1 cellular context compared by ENCODE assay signal in the genomic region with DNA sequence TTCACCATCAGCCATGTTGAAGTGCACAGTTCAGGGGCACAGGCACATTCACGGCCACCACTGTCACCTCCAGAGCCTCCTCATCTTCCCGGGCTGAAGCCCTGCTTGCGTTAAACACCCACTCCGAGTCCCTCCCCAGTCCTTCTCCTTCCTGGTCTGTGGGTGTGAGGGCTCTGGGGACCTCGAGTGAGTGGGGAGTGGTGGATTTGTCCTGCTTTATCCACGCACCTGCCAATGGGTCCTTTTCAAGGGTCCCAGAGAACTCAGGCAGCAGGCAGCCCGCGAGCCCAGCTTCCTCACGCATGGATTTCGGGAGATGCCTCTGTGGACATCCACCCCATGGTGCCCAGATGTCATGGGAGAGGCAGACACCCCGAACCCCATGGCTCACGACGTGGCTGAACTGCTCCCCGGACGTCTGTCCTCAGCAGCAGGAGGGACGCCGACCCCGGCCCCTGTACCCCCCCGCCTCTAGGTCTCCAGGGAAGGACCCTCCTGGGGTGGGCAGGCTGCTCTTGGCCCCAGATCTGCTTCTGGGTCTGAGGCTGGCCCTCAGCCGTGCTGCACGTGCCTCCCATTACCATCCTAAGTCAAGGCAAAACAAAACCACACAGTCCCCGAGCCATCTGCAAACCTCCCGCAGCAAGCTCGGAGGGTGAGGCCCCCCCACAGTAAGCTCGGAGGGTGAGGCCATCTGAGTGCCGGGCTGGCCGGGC.
TF ChIP-seq lines count a peak whose summit lies in the region.

No MANE protein-coding gene starts in this region.

TF ChIP-seq in HepG2, 621 proteins besides CTCF, POLR2A, EP300 and RAD21 (continues in another document):
- TF ChIP-seq, protein P1, sequence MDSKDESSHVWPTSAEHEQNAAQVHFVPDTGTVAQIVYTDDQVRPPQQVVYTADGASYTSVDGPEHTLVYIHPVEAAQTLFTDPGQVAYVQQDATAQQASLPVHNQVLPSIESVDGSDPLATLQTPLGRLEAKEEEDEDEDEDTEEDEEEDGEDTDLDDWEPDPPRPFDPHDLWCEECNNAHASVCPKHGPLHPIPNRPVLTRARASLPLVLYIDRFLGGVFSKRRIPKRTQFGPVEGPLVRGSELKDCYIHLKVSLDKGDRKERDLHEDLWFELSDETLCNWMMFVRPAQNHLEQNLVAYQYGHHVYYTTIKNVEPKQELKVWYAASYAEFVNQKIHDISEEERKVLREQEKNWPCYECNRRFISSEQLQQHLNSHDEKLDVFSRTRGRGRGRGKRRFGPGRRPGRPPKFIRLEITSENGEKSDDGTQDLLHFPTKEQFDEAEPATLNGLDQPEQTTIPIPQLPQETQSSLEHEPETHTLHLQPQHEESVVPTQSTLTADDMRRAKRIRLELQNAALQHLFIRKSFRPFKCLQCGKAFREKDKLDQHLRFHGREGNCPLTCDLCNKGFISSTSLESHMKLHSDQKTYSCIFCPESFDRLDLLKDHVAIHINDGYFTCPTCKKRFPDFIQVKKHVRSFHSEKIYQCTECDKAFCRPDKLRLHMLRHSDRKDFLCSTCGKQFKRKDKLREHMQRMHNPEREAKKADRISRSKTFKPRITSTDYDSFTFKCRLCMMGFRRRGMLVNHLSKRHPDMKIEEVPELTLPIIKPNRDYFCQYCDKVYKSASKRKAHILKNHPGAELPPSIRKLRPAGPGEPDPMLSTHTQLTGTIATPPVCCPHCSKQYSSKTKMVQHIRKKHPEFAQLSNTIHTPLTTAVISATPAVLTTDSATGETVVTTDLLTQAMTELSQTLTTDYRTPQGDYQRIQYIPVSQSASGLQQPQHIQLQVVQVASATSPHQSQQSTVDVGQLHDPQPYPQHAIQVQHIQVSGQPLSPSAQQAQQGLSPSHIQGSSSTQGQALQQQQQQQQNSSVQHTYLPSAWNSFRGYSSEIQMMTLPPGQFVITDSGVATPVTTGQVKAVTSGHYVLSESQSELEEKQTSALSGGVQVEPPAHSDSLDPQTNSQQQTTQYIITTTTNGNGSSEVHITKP (CRISPR knock-in tag; IDR thresholded peaks at IDR 0.05; ENCODE audit: low read depth): no peak
- TF ChIP-seq HCFC1 (IDR thresholded peaks at IDR 0.05; ENCODE audit: low read depth, low read length) (no peak), UBTF (CRISPR knock-in tag; IDR thresholded peaks at IDR 0.05) (peak; percentile 8; the same call in 1 of the 2 replicates), RBFOX2 (IDR thresholded peaks at IDR 0.05; ENCODE audit: low read depth, low read length) (peak; percentile 69), KLF12 (CRISPR knock-in tag; IDR thresholded peaks at IDR 0.05; ENCODE audit: borderline replicate concordance) (no peak), SMYD3 (CRISPR knock-in tag; IDR thresholded peaks at IDR 0.05) (peak; percentile 48; the same call in 1 of the 2 replicates), HNRNPLL (IDR thresholded peaks at IDR 0.05; ENCODE audit: low read depth, low read length, poor library complexity, severe bottlenecking) (peak; percentile 4), ZNF292 (CRISPR knock-in tag; IDR thresholded peaks at IDR 0.05; ENCODE audit: borderline replicate concordance, low read depth) (no peak), ELF3 (CRISPR knock-in tag; IDR thresholded peaks at IDR 0.05) (peak; percentile 40), ZNF557 (CRISPR knock-in tag; IDR thresholded peaks at IDR 0.05) (no peak), SMAD9 (CRISPR knock-in tag; IDR thresholded peaks at IDR 0.05) (no peak), HDAC6 (IDR thresholded peaks at IDR 0.05; ENCODE audit: low read depth, low read length) (no peak), KDM5A (IDR thresholded peaks at IDR 0.05; ENCODE audit: borderline replicate concordance, low read length) (no peak), ZFY (CRISPR knock-in tag; IDR thresholded peaks at IDR 0.05) (peak; percentile 20; the same call in 1 of the 2 replicates), FOXA1 (IDR thresholded peaks at IDR 0.05) (no peak), FOXA1 (CRISPR knock-in tag; IDR thresholded peaks at IDR 0.05) (peak; percentile 2; the same call in 1 of the 2 replicates), IKZF1 (IDR thresholded peaks at IDR 0.05) (no peak), ADNP (CRISPR knock-in tag; IDR thresholded peaks at IDR 0.05) (no peak), ZNF367 (CRISPR knock-in tag; IDR thresholded peaks at IDR 0.05; ENCODE audit: borderline replicate concordance) (no peak), GLI4 (CRISPR knock-in tag; IDR thresholded peaks at IDR 0.05; ENCODE audit: borderline replicate concordance) (no peak), ZNF598 (CRISPR knock-in tag; IDR thresholded peaks at IDR 0.05; ENCODE audit: borderline replicate concordance) (no peak), CEBPG (CRISPR knock-in tag; IDR thresholded peaks at IDR 0.05) (no peak)
- TF ChIP-seq, protein P2, sequence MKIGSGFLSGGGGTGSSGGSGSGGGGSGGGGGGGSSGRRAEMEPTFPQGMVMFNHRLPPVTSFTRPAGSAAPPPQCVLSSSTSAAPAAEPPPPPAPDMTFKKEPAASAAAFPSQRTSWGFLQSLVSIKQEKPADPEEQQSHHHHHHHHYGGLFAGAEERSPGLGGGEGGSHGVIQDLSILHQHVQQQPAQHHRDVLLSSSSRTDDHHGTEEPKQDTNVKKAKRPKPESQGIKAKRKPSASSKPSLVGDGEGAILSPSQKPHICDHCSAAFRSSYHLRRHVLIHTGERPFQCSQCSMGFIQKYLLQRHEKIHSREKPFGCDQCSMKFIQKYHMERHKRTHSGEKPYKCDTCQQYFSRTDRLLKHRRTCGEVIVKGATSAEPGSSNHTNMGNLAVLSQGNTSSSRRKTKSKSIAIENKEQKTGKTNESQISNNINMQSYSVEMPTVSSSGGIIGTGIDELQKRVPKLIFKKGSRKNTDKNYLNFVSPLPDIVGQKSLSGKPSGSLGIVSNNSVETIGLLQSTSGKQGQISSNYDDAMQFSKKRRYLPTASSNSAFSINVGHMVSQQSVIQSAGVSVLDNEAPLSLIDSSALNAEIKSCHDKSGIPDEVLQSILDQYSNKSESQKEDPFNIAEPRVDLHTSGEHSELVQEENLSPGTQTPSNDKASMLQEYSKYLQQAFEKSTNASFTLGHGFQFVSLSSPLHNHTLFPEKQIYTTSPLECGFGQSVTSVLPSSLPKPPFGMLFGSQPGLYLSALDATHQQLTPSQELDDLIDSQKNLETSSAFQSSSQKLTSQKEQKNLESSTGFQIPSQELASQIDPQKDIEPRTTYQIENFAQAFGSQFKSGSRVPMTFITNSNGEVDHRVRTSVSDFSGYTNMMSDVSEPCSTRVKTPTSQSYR (CRISPR knock-in tag; IDR thresholded peaks at IDR 0.05; ENCODE audit: borderline replicate concordance): no peak
- TF ChIP-seq, protein P3, sequence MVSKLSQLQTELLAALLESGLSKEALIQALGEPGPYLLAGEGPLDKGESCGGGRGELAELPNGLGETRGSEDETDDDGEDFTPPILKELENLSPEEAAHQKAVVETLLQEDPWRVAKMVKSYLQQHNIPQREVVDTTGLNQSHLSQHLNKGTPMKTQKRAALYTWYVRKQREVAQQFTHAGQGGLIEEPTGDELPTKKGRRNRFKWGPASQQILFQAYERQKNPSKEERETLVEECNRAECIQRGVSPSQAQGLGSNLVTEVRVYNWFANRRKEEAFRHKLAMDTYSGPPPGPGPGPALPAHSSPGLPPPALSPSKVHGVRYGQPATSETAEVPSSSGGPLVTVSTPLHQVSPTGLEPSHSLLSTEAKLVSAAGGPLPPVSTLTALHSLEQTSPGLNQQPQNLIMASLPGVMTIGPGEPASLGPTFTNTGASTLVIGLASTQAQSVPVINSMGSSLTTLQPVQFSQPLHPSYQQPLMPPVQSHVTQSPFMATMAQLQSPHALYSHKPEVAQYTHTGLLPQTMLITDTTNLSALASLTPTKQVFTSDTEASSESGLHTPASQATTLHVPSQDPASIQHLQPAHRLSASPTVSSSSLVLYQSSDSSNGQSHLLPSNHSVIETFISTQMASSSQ (IDR thresholded peaks at IDR 0.05; ENCODE audit: low read depth): no peak
- TF ChIP-seq, protein P3 (CRISPR knock-in tag; IDR thresholded peaks at IDR 0.05; ENCODE audit: borderline replicate concordance): peak; percentile 20; the same call in 1 of the 2 replicates
- TF ChIP-seq, protein P4, sequence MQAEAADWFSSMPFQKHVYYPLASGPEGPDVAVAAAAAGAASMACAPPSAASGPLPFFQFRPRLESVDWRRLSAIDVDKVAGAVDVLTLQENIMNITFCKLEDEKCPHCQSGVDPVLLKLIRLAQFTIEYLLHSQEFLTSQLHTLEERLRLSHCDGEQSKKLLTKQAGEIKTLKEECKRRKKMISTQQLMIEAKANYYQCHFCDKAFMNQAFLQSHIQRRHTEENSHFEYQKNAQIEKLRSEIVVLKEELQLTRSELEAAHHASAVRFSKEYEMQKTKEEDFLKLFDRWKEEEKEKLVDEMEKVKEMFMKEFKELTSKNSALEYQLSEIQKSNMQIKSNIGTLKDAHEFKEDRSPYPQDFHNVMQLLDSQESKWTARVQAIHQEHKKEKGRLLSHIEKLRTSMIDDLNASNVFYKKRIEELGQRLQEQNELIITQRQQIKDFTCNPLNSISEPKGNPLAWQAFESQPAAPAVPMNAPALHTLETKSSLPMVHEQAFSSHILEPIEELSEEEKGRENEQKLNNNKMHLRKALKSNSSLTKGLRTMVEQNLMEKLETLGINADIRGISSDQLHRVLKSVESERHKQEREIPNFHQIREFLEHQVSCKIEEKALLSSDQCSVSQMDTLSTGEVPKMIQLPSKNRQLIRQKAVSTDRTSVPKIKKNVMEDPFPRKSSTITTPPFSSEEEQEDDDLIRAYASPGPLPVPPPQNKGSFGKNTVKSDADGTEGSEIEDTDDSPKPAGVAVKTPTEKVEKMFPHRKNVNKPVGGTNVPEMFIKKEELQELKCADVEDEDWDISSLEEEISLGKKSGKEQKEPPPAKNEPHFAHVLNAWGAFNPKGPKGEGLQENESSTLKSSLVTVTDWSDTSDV (CRISPR knock-in tag; IDR thresholded peaks at IDR 0.05): peak; percentile 49; the same call in 1 of the 2 replicates
- TF ChIP-seq, protein P5, sequence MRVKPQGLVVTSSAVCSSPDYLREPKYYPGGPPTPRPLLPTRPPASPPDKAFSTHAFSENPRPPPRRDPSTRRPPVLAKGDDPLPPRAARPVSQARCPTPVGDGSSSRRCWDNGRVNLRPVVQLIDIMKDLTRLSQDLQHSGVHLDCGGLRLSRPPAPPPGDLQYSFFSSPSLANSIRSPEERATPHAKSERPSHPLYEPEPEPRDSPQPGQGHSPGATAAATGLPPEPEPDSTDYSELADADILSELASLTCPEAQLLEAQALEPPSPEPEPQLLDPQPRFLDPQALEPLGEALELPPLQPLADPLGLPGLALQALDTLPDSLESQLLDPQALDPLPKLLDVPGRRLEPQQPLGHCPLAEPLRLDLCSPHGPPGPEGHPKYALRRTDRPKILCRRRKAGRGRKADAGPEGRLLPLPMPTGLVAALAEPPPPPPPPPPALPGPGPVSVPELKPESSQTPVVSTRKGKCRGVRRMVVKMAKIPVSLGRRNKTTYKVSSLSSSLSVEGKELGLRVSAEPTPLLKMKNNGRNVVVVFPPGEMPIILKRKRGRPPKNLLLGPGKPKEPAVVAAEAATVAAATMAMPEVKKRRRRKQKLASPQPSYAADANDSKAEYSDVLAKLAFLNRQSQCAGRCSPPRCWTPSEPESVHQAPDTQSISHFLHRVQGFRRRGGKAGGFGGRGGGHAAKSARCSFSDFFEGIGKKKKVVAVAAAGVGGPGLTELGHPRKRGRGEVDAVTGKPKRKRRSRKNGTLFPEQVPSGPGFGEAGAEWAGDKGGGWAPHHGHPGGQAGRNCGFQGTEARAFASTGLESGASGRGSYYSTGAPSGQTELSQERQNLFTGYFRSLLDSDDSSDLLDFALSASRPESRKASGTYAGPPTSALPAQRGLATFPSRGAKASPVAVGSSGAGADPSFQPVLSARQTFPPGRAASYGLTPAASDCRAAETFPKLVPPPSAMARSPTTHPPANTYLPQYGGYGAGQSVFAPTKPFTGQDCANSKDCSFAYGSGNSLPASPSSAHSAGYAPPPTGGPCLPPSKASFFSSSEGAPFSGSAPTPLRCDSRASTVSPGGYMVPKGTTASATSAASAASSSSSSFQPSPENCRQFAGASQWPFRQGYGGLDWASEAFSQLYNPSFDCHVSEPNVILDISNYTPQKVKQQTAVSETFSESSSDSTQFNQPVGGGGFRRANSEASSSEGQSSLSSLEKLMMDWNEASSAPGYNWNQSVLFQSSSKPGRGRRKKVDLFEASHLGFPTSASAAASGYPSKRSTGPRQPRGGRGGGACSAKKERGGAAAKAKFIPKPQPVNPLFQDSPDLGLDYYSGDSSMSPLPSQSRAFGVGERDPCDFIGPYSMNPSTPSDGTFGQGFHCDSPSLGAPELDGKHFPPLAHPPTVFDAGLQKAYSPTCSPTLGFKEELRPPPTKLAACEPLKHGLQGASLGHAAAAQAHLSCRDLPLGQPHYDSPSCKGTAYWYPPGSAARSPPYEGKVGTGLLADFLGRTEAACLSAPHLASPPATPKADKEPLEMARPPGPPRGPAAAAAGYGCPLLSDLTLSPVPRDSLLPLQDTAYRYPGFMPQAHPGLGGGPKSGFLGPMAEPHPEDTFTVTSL (CRISPR knock-in tag; IDR thresholded peaks at IDR 0.05; ENCODE audit: borderline replicate concordance): no peak
- TF ChIP-seq, protein P6, sequence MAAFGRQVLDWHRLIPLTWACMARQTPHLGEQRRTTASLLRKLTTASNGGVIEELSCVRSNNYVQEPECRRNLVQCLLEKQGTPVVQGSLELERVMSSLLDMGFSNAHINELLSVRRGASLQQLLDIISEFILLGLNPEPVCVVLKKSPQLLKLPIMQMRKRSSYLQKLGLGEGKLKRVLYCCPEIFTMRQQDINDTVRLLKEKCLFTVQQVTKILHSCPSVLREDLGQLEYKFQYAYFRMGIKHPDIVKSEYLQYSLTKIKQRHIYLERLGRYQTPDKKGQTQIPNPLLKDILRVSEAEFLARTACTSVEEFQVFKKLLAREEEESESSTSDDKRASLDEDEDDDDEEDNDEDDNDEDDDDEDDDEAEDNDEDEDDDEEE (CRISPR knock-in tag; IDR thresholded peaks at IDR 0.05): 0 out of 2 replicates have a peak, but pooled peaks have one; percentile 56
